Comparison of ENCODE assay signal across 21 cellular contexts in the genomic region with DNA sequence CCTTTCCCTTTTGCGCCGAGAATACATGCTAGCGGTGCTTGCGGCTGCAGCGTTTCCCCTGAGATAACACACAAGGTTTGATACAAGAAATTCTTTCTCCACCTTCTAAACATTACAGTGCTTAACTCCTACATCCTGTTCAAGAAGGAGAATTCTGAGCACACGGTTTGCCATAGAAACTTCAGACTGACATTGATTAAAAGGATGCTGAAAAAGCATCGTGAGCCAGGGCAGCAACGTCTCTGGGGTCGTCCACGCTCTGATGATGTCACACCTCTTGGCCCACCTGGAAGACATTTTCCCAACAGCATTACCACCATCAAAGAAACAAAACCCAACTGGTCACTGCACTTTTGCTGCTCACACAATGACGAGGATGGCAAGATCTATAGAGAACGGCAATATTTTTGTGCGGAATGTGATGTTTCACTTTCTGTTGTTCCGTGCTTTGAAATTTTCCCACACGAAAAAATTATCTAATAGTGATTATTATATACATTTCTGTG. TPM values are rescaled to one million over a fixed set of nuclear protein-coding genes. Genes with fewer than 3 reads are reported as not detected.
DNase-seq lines count a peak whose midpoint lies in the region; ATAC-seq, FAIRE-seq and TF ChIP-seq lines count a peak whose summit lies in the region.
"Had no signal": no experiment of that assay in that cellular context is flagged by ENCODE, and none has a peak within 500 bp of the region (broad histone marks: within the 10 kb centered on the region; RNA-seq: fewer than 3 reads in every experiment).

No MANE protein-coding gene starts in this region.

- no peak for ATAC-seq in HepG2
- no peak for ATAC-seq in right lobe of liver
- no peak for ATAC-seq in HG03175 (IDR thresholded peaks at IDR 0.05; ENCODE audit: unreplicated experiment)
- ATAC-seq: upper lobe of right lung had no signal

- peaks cover 0 to 20% of the 10 kb centered on the region in 2 experiments; a peak in 1 of 5 replicates for H3K27me3 ChIP-seq in HepG2 (ENCODE audit: control insufficient read depth in 1 of 2, insufficient read depth in 2 of 2, low read length in 2 of 2)
- H3K27me3 ChIP-seq in right lobe of liver: peaks cover 0 to 6% of the 10 kb centered on the region in 2 donors
- H3K27me3 ChIP-seq in effector memory CD4-positive, alpha-beta T cell (replicated peaks; ENCODE audit: control insufficient read depth, insufficient read depth, low read length, poor library complexity, severe bottlenecking): no peaks in the 10 kb centered on the region
- H3K27me3 ChIP-seq in neural progenitor cell: no peaks in the 10 kb centered on the region
- H3K27me3 ChIP-seq: hepatocyte, sigmoid colon had no signal

- CTCF ChIA-PET in HepG2 (lab: Yijun Ruan, JAX; ENCODE audit: low intra/inter-chr PET ratio, low total read pairs): no interaction called here

- H3K27ac ChIP-seq in HepG2 (ENCODE audit: extremely low read length, insufficient read depth, low read length) (no peak overlapping the region), right lobe of liver (no peak overlapping the region), neural progenitor cell (no peak overlapping the region)
- peak overlapping the region; percentile 32 for H3K27ac ChIP-seq in effector memory CD4-positive, alpha-beta T cell (ENCODE audit: insufficient read depth, low read length, poor library complexity, severe bottlenecking)
- H3K27ac ChIP-seq: hepatocyte, sigmoid colon, upper lobe of right lung had no signal

- TF ChIP-seq EP300 in HepG2 (IDR thresholded peaks at IDR 0.05; ENCODE audit: low read depth in 2 of 2, low read length in 2 of 2): no peak
- no peak for TF ChIP-seq EP300 in HepG2 (CRISPR knock-in tag; IDR thresholded peaks at IDR 0.05; ENCODE audit: borderline replicate concordance)

- peaks cover 5% of the 10 kb centered on the region for H3K36me3 Mint-ChIP-seq in T-helper 1 cell treated with Interleukin-12 subunit alpha and Interleukin-12 subunit beta and Interleukin-4 antibody, amounts not matched to agents 30 μg/mL and 1 μg/mL, for 36 hours (ENCODE audit: low read depth)
- H3K36me3 Mint-ChIP-seq in neural progenitor cell: no peaks in the 10 kb centered on the region

- 52% methylated on average over 15 of the region's 15 CpGs for WGBS in HepG2 (ENCODE audit: low lambda C conversion rate)
- 54% methylated on average over 15 of the region's 15 CpGs for WGBS in right lobe of liver (ENCODE audit: insufficient coverage, low coverage, low lambda C conversion rate, missing lambda C conversion rate)

- H3K9me3 ChIP-seq in HepG2 (ENCODE audit: low read length) (no peaks in the 10 kb centered on the region), right lobe of liver (no peaks in the 10 kb centered on the region), neural progenitor cell (ENCODE audit: low read depth) (no peaks in the 10 kb centered on the region)
- H3K9me3 ChIP-seq in effector memory CD4-positive, alpha-beta T cell (ENCODE audit: control insufficient read depth, low read length): no peaks in the 10 kb centered on the region
- H3K9me3 ChIP-seq: sigmoid colon, upper lobe of right lung had no signal

- H2AFZ ChIP-seq in HepG2 (ENCODE audit: low read length) (no peak overlapping the region), neural progenitor cell (replicated peaks) (no peak overlapping the region)
- H2AFZ ChIP-seq: hepatocyte had no signal

- peak overlapping the region; percentile 71 for H3K27ac Mint-ChIP-seq in T-helper 1 cell treated with Interleukin-12 subunit alpha and Interleukin-12 subunit beta and Interleukin-4 antibody, amounts not matched to agents 30 μg/mL and 1 μg/mL, for 36 hours
- H3K27ac Mint-ChIP-seq in neural progenitor cell: no peak overlapping the region

- no TSS peak for BruUV-seq in HepG2 (replicated peaks; lab: Mats Ljungman, UMichigan)

- intact Hi-C loops in HepG2 (cut with micrococcal nuclease; ENCODE audit: unreplicated experiment) (no loop called here), right lobe of liver (cut with DNase I) (no loop called here)

- H3K4me3 Mint-ChIP-seq in T-helper 1 cell treated with Interleukin-12 subunit alpha and Interleukin-12 subunit beta and Interleukin-4 antibody, amounts not matched to agents 30 μg/mL and 1 μg/mL, for 36 hours: peak overlapping the region; percentile 72
- no peak overlapping the region for H3K4me3 Mint-ChIP-seq in neural progenitor cell

- H3K4me2 ChIP-seq in HepG2 (ENCODE audit: low read depth, low read length) (no peak overlapping the region), neural progenitor cell (no peak overlapping the region)
- H3K4me2 ChIP-seq: hepatocyte had no signal

- no peak for FAIRE-seq in HepG2 (lab: Jason Lieb, UNC)
- FAIRE-seq: D721Med had no signal

- H3K36me3 ChIP-seq in HepG2 (replicated peaks in 1 of 2; ENCODE audit: control insufficient read depth in 1 of 2, insufficient read depth in 2 of 2, low read length in 2 of 2) (no peaks in the 10 kb centered on the region), right lobe of liver (no peaks in the 10 kb centered on the region), neural progenitor cell (no peaks in the 10 kb centered on the region)
- H3K36me3 ChIP-seq in effector memory CD4-positive, alpha-beta T cell (ENCODE audit: control insufficient read depth, insufficient read depth, low read length): no peaks in the 10 kb centered on the region
- H3K36me3 ChIP-seq: sigmoid colon, upper lobe of right lung had no signal

- in situ Hi-C loops in HepG2 (cut with HindIII; ENCODE audit: extremely low pct_ligation_motif_present, low pct_unique_long_range_greater_than_20kb): no loop called here

- H4K20me1 ChIP-seq in HepG2 (ENCODE audit: insufficient read depth, low read length): no peaks in the 10 kb centered on the region
- no peaks in the 10 kb centered on the region for H4K20me1 ChIP-seq in neural progenitor cell (ENCODE audit: low read depth)

- peaks cover 7% of the 10 kb centered on the region for H3K27me3 Mint-ChIP-seq in T-helper 1 cell treated with Interleukin-12 subunit alpha and Interleukin-12 subunit beta and Interleukin-4 antibody, amounts not matched to agents 30 μg/mL and 1 μg/mL, for 36 hours (ENCODE audit: low read depth)
- no peaks in the 10 kb centered on the region for H3K27me3 Mint-ChIP-seq in neural progenitor cell (ENCODE audit: insufficient read depth, low read depth)

- DNase-seq in HepG2 (ENCODE audit: low spot score): no peak
- no peak for DNase-seq in right lobe of liver
- DNase-seq in effector memory CD4-positive, alpha-beta T cell: no peak
- no peak for DNase-seq in HK-2 (ENCODE audit: unreplicated experiment)
- DNase-seq in neural progenitor cell (ENCODE audit: low spot score): no peak
- no peak for DNase-seq in NCI-H1694 treated with DMSO at 0.1 percent for 48 hours (lab: John Stamatoyannopoulos, UW)
- DNase-seq: activated CD4-positive, CD25-positive, alpha-beta regulatory T cell treated with anti-CD3 and anti-CD28 coated beads, Interleukin-2, amount 50 U/mL, for 72 hours; activated effector memory CD4-positive, alpha-beta T cell treated with Interleukin-2 at 50 U/mL for 16 hours; effector CD4-positive, alpha-beta T cell; NCI-H146; SHP77; sigmoid colon; upper lobe of right lung had no signal

- no peaks in the 10 kb centered on the region for H3K79me2 ChIP-seq in HepG2 (ENCODE audit: insufficient read depth, low read length)
- H3K79me2 ChIP-seq in neural progenitor cell (ENCODE audit: low read depth): no peaks in the 10 kb centered on the region
- H3K79me2 ChIP-seq: hepatocyte had no signal

- H3K9ac ChIP-seq in HepG2 (ENCODE audit: insufficient read depth, low read depth, low read length) (no peak overlapping the region), neural progenitor cell (no peak overlapping the region)

- no peak for TF ChIP-seq POLR2A in HepG2 (IDR thresholded peaks at IDR 0.05; ENCODE audit: insufficient read depth in 1 of 2, low read depth in 2 of 2, low read length in 2 of 2)
- no peak for TF ChIP-seq POLR2A in right lobe of liver (IDR thresholded peaks at IDR 0.05)

- peaks cover 23% of the 10 kb centered on the region for H3K4me1 Mint-ChIP-seq in T-helper 1 cell treated with Interleukin-12 subunit alpha and Interleukin-12 subunit beta and Interleukin-4 antibody, amounts not matched to agents 30 μg/mL and 1 μg/mL, for 36 hours (ENCODE audit: low read depth)
- H3K4me1 Mint-ChIP-seq in neural progenitor cell: no peaks in the 10 kb centered on the region

- no peaks in the 10 kb centered on the region for H3F3A ChIP-seq in neural progenitor cell (ENCODE audit: low read depth)

- TF ChIP-seq RAD21 in HepG2 (CRISPR knock-in tag; IDR thresholded peaks at IDR 0.05): no peak

- POLR2A ChIA-PET in HepG2 (lab: Yijun Ruan, JAX): no interaction called here

- H3K4me1 ChIP-seq in HepG2 (ENCODE audit: insufficient read depth, low read length) (no peaks in the 10 kb centered on the region), right lobe of liver (no peaks in the 10 kb centered on the region), neural progenitor cell (no peaks in the 10 kb centered on the region)
- no peaks in the 10 kb centered on the region for H3K4me1 ChIP-seq in effector memory CD4-positive, alpha-beta T cell (ENCODE audit: control insufficient read depth, insufficient read depth, low read length, poor library complexity, severe bottlenecking)
- H3K4me1 ChIP-seq: sigmoid colon, upper lobe of right lung had no signal

- TF ChIP-seq CTCF in HepG2 (CRISPR knock-in tag; IDR thresholded peaks at IDR 0.05) (no peak), right lobe of liver (IDR thresholded peaks at IDR 0.05) (no peak), neural progenitor cell (IDR thresholded peaks at IDR 0.05) (no peak)

- no peaks in the 10 kb centered on the region for H3K9me3 Mint-ChIP-seq in T-helper 1 cell treated with Interleukin-12 subunit alpha and Interleukin-12 subunit beta and Interleukin-4 antibody, amounts not matched to agents 30 μg/mL and 1 μg/mL, for 36 hours
- no peaks in the 10 kb centered on the region for H3K9me3 Mint-ChIP-seq in neural progenitor cell

- H3K4me3 ChIP-seq in HepG2 (replicated peaks in 1 of 3; ENCODE audit: insufficient read depth in 1 of 3, low read depth in 2 of 3, low read length in 3 of 3) (no peak overlapping the region), right lobe of liver (no peak overlapping the region), neural progenitor cell (no peak overlapping the region)
- H3K4me3 ChIP-seq in effector memory CD4-positive, alpha-beta T cell (ENCODE audit: insufficient read depth, low read depth, low read length, poor library complexity, severe bottlenecking): peak overlapping the region; percentile 29
- H3K4me3 ChIP-seq: hepatocyte, sigmoid colon, upper lobe of right lung had no signal

RNA-seq across cellular contexts. Expression of gene PRSS1, which starts 26.9 kb away (rescaled TPM):
- total RNA-seq in HepG2 (2016; rRNA removed; fragmentation: Illumina TruSeq; extraction: Trizol) (not detected in 2 replicates), right lobe of liver (not detected), neural progenitor cell (ENCODE audit: low replicate concordance) (not detected in 2 replicates)
- total RNA-seq in HepG2 (2016; cell fraction: cytosol; rRNA removed; fragmentation: Illumina TruSeq; extraction: Trizol; ENCODE audit: low read depth): not detected in 2 replicates
- total RNA-seq in HepG2 (2016; cell fraction: insoluble cytoplasmic fraction; rRNA removed; fragmentation: Illumina TruSeq; extraction: Trizol): not detected in 2 replicates
- not detected in 2 replicates for total RNA-seq in HepG2 (2016; cell fraction: membrane; rRNA removed; fragmentation: Illumina TruSeq; extraction: Trizol)
- not detected in 2 replicates for total RNA-seq in HepG2 (2016; cell fraction: nucleus; rRNA removed; fragmentation: Illumina TruSeq; extraction: Trizol)
- not detected in 2 replicates for polyA plus RNA-seq in HepG2 (2011; rRNA removed)
- polyA plus RNA-seq in HepG2 (2011; cell fraction: cytosol; rRNA removed): not detected in 2 replicates
- not detected in 2 replicates for polyA plus RNA-seq in HepG2 (2011; cell fraction: nucleus; rRNA removed)
- polyA plus RNA-seq in HepG2 (2012): not detected in 2 replicates
- polyA plus RNA-seq in HepG2 (2016; cell fraction: cytosol; fragmentation: Illumina TruSeq; extraction: Trizol; ENCODE audit: low read depth): not detected in 2 replicates
- polyA plus RNA-seq in HepG2 (2016; cell fraction: insoluble cytoplasmic fraction; fragmentation: Illumina TruSeq; extraction: Trizol; ENCODE audit: low read depth): not detected in 2 replicates
- not detected in 2 replicates for polyA plus RNA-seq in HepG2 (2016; cell fraction: membrane; fragmentation: Illumina TruSeq; extraction: Trizol; ENCODE audit: low read depth)
- polyA plus RNA-seq in HepG2 (2016; cell fraction: nucleus; fragmentation: Illumina TruSeq; extraction: Trizol; ENCODE audit: insufficient read depth, low read depth): not detected in 2 replicates
- not detected in 2 replicates for polyA minus RNA-seq in HepG2 (2011; rRNA and poly(A)+ RNA removed; ENCODE audit: low replicate concordance)
- polyA minus RNA-seq in HepG2 (2011; cell fraction: cytosol; rRNA and poly(A)+ RNA removed): not detected in 2 replicates
- not detected in 2 replicates for polyA minus RNA-seq in HepG2 (2011; cell fraction: nucleus; rRNA and poly(A)+ RNA removed)
- total RNA-seq: LHCN-M2; NCI-H460; sigmoid colon; T-helper 2 cell treated with Interferon-gamma antibody and Interleukin-4, amounts not matched to agents 100 ng/mL and 5 ng/mL, for 36 hours; upper lobe of right lung had no signal

RNA-seq across cellular contexts. Expression of gene PRSS2, which starts 48.4 kb away (rescaled TPM):
- not detected in 2 replicates for total RNA-seq in HepG2 (2016; rRNA removed; fragmentation: Illumina TruSeq; extraction: Trizol)
- not detected in 2 replicates for total RNA-seq in HepG2 (2016; cell fraction: cytosol; rRNA removed; fragmentation: Illumina TruSeq; extraction: Trizol; ENCODE audit: low read depth)
- total RNA-seq in HepG2 (2016; cell fraction: insoluble cytoplasmic fraction; rRNA removed; fragmentation: Illumina TruSeq; extraction: Trizol): not detected in 2 replicates
- not detected in 2 replicates for total RNA-seq in HepG2 (2016; cell fraction: membrane; rRNA removed; fragmentation: Illumina TruSeq; extraction: Trizol)
- not detected in 2 replicates for total RNA-seq in HepG2 (2016; cell fraction: nucleus; rRNA removed; fragmentation: Illumina TruSeq; extraction: Trizol)
- polyA plus RNA-seq in HepG2 (2011; rRNA removed): not detected in 2 replicates
- not detected in 2 replicates for polyA plus RNA-seq in HepG2 (2011; cell fraction: cytosol; rRNA removed)
- not detected in 2 replicates for polyA plus RNA-seq in HepG2 (2011; cell fraction: nucleus; rRNA removed)
- not detected in 2 replicates for polyA plus RNA-seq in HepG2 (2012)
- polyA plus RNA-seq in HepG2 (2016; cell fraction: cytosol; fragmentation: Illumina TruSeq; extraction: Trizol; ENCODE audit: low read depth): not detected in 2 replicates
- polyA plus RNA-seq in HepG2 (2016; cell fraction: insoluble cytoplasmic fraction; fragmentation: Illumina TruSeq; extraction: Trizol; ENCODE audit: low read depth): not detected in 2 replicates
- polyA plus RNA-seq in HepG2 (2016; cell fraction: membrane; fragmentation: Illumina TruSeq; extraction: Trizol; ENCODE audit: low read depth): not detected in 2 replicates
- polyA plus RNA-seq in HepG2 (2016; cell fraction: nucleus; fragmentation: Illumina TruSeq; extraction: Trizol; ENCODE audit: insufficient read depth, low read depth): not detected in 2 replicates
- not detected in 2 replicates for polyA minus RNA-seq in HepG2 (2011; rRNA and poly(A)+ RNA removed; ENCODE audit: low replicate concordance)
- not detected in 2 replicates for polyA minus RNA-seq in HepG2 (2011; cell fraction: cytosol; rRNA and poly(A)+ RNA removed)
- polyA minus RNA-seq in HepG2 (2011; cell fraction: nucleus; rRNA and poly(A)+ RNA removed): not detected in 2 replicates
- under 1 TPM in 1 of 6 experiments, not detected in 5; 0.26 TPM for total RNA-seq in right lobe of liver
- total RNA-seq in neural progenitor cell (ENCODE audit: low replicate concordance): not detected in 2 replicates
- total RNA-seq: kidney epithelial cell; LHCN-M2; NCI-H460; sigmoid colon; T-helper 2 cell treated with Interferon-gamma antibody and Interleukin-4, amounts not matched to agents 100 ng/mL and 5 ng/mL, for 36 hours; upper lobe of right lung had no signal
